Comparison of ENCODE assay signal across 8 cellular contexts in the genomic region with DNA sequence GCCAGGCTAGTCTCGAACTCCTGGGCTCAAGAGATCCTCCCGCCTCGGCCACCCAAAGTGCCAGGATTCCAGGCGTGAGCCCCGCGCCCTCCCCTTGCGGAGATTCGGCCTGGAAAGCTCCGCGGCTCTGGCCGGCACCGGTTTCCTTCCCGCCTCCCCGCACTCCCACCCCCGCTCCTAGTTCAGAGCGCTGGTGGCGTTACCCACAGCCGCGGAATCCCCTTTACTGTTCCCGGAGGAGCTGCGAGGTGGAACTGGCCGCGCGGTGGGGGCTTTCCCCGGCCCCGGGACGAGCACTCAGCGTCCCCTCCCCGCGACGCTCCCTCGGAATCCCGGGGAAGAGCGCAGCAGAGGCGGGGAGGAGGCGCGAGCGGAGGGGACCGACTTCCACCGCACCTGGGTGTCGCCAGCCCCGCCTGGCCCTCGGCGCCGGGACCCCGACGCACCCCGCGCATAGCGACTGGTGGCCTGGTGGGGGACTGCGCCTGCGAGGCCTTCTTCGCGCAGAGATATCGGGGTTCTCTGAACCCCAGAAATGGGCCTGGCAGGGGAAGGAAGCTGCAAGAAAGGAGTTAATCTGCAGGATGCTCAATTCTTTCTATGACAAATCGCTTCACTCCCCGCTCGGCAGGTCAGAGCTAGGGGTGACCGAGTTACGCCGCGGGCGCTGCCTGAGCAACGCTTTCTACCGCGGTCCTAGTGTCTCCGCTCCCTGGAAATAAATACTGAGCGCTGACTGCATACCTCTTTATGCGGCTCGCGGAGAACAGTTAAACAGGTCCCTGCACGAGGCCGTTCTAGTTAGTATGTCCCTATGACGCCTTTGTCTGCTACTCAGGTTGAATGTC. TPM values are rescaled to one million over a fixed set of nuclear protein-coding genes. Genes with fewer than 3 reads are reported as not detected.
A peak's percentile ranks its signal among the peaks of the same experiment; 100 is the strongest.
DNase-seq lines count a peak whose midpoint lies in the region; ATAC-seq, FAIRE-seq and TF ChIP-seq lines count a peak whose summit lies in the region.

No MANE protein-coding gene starts in this region.

- no peaks in the 10 kb centered on the region for H3K9me3 Mint-ChIP-seq in Calu3 (ENCODE audit: low read depth, unreplicated experiment)
- H3K9me3 Mint-ChIP-seq in T-helper 1 cell treated with Interleukin-12 subunit alpha and Interleukin-12 subunit beta and Interleukin-4 antibody, amounts not matched to agents 30 μg/mL and 1 μg/mL, for 36 hours: no peaks in the 10 kb centered on the region

- H3K4me3 Mint-ChIP-seq in Calu3 (ENCODE audit: low read depth, unreplicated experiment): peak overlapping the region; percentile 70
- H3K4me3 Mint-ChIP-seq in T-helper 1 cell treated with Interleukin-12 subunit alpha and Interleukin-12 subunit beta and Interleukin-4 antibody, amounts not matched to agents 30 μg/mL and 1 μg/mL, for 36 hours: peak overlapping the region; percentile 61

- H3K9ac ChIP-seq in colonic mucosa (ENCODE audit: low read depth in 2 of 2, low read length in 2 of 2): peak overlapping the region in 1 of 2 donors; percentile 26

- no peaks in the 10 kb centered on the region for H3K36me3 ChIP-seq in colonic mucosa

- intact Hi-C loops in Calu3 (cut with micrococcal nuclease; ENCODE audit: unreplicated experiment) (no loop called here), colonic mucosa (cut with DNase I) (no loop called here), lower leg skin (cut with DNase I; ENCODE audit: low total_unique reads) (no loop called here)

- no peak for TF ChIP-seq POLR2A in lower leg skin (IDR thresholded peaks at IDR 0.05)

- FAIRE-seq in D721Med (lab: Jason Lieb, UNC): no peak

- DNase-seq in Calu3: peak; percentile 24
- no peak for DNase-seq in colonic mucosa
- no peak for DNase-seq in lower leg skin (ENCODE audit: low spot score in 2 of 2)
- peak; percentile 47 for DNase-seq in superior temporal gyrus (ENCODE audit: extremely low spot score)
- no peak for DNase-seq in D721Med (ENCODE audit: insufficient read length, low spot score)

- H3K4me3 ChIP-seq in colonic mucosa (peak overlapping the region; percentile 53), lower leg skin (ENCODE audit: low read depth, poor library complexity, severe bottlenecking) (peak overlapping the region; percentile 32)

- H3K27me3 ChIP-seq in colonic mucosa: peaks cover 16% of the 10 kb centered on the region

- H3K36me3 Mint-ChIP-seq in Calu3 (ENCODE audit: insufficient read depth, unreplicated experiment): peaks cover 19% of the 10 kb centered on the region
- no peaks in the 10 kb centered on the region for H3K36me3 Mint-ChIP-seq in T-helper 1 cell treated with Interleukin-12 subunit alpha and Interleukin-12 subunit beta and Interleukin-4 antibody, amounts not matched to agents 30 μg/mL and 1 μg/mL, for 36 hours (ENCODE audit: low read depth)

- H3K27me3 Mint-ChIP-seq in Calu3 (ENCODE audit: unreplicated experiment): no peaks in the 10 kb centered on the region
- H3K27me3 Mint-ChIP-seq in T-helper 1 cell treated with Interleukin-12 subunit alpha and Interleukin-12 subunit beta and Interleukin-4 antibody, amounts not matched to agents 30 μg/mL and 1 μg/mL, for 36 hours (ENCODE audit: low read depth): peaks cover 69% of the 10 kb centered on the region

- H3K4me1 Mint-ChIP-seq in Calu3 (ENCODE audit: low read depth, unreplicated experiment): no peaks in the 10 kb centered on the region
- peaks cover 5% of the 10 kb centered on the region for H3K4me1 Mint-ChIP-seq in T-helper 1 cell treated with Interleukin-12 subunit alpha and Interleukin-12 subunit beta and Interleukin-4 antibody, amounts not matched to agents 30 μg/mL and 1 μg/mL, for 36 hours (ENCODE audit: low read depth)

- no peaks in the 10 kb centered on the region for H3K9me3 ChIP-seq in colonic mucosa

- ATAC-seq in GM21528 (IDR thresholded peaks at IDR 0.05; ENCODE audit: low FRiP score, unreplicated experiment) (peak; percentile 61), HG03025 (IDR thresholded peaks at IDR 0.05; ENCODE audit: low FRiP score, unreplicated experiment) (no peak)

- H3K4me1 ChIP-seq in colonic mucosa: peaks cover 3% of the 10 kb centered on the region

- CTCF ChIA-PET in Calu3 (lab: Charles Lee): interaction anchor here (0.6 kb wide), 1 partner anchor 555 kb away, joined by 3 read pairs; no protein-coding TSS in a partner anchor

- no TSS peak for BruUV-seq in Calu3 (replicated peaks; lab: Mats Ljungman, UMichigan)

- no peak for TF ChIP-seq CTCF in Calu3 (IDR thresholded peaks at IDR 0.05; ENCODE audit: unreplicated experiment)
- TF ChIP-seq CTCF in colonic mucosa (IDR thresholded peaks at IDR 0.05): no peak
- TF ChIP-seq CTCF in lower leg skin (IDR thresholded peaks at IDR 0.05): no peak
- TF ChIP-seq CTCF in D721Med (IDR thresholded peaks at IDR 0.05; ENCODE audit: insufficient read depth, missing control alignments): no peak

- H3K27ac Mint-ChIP-seq in Calu3 (ENCODE audit: unreplicated experiment): no peak overlapping the region
- no peak overlapping the region for H3K27ac Mint-ChIP-seq in T-helper 1 cell treated with Interleukin-12 subunit alpha and Interleukin-12 subunit beta and Interleukin-4 antibody, amounts not matched to agents 30 μg/mL and 1 μg/mL, for 36 hours

- 3 to 5% methylated on average over 43 to 44 of the region's 74 CpGs for WGBS in lower leg skin, 2 donors

- H3K27ac ChIP-seq in colonic mucosa: no peak overlapping the region

RNA-seq across cellular contexts. Expression of gene SLC25A4, which starts 14.6 kb away (rescaled TPM):
- 15.2 and 17.8 TPM in 2 replicates for total RNA-seq in Calu3 (2022)
- 10 to 100 TPM; 35.0 to 44.6 TPM for total RNA-seq in colonic mucosa
- 10 to 100 TPM; 10.1 to 25.6 (median 17.9) TPM for total RNA-seq in lower leg skin

Comparison
In these comparisons a context has a peak if more than half of its experiments do, and no peak if none do; other contexts are left out.
1. DNase-seq: peak in Calu3 (single experiment) and superior temporal gyrus (single experiment); none in colonic mucosa (single experiment), lower leg skin (0 of 2) and D721Med (single experiment).